21 cellular contexts compared by ENCODE assay signal in the genomic region with DNA sequence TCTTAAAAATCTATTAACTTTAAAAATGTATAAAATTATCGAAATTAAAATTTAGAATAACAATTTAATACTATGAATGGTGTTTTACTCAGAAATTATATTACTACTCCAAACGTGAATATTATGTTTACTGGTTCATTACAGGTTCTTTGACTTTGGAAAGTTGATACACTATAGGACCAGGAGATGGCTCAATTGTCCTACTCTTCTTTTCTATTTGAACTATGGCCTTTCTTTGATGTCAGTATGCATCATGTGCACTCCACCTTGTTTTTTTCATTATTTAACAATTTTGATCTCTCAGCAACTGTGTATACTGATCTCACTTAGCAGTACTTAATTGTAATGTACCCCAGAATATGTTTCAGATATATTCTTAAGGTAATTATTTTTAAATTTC.
A peak's percentile ranks its signal among the peaks of the same experiment; 100 is the strongest.
DNase-seq lines count a peak whose midpoint lies in the region; ATAC-seq and TF ChIP-seq lines count a peak whose summit lies in the region.
"Had no signal": no experiment of that assay in that cellular context is flagged by ENCODE, and none has a peak within 500 bp of the region (broad histone marks: within the 10 kb centered on the region; RNA-seq: fewer than 3 reads in every experiment).

No MANE protein-coding gene starts in this region.

- H4K91ac ChIP-seq in mesenchymal stem cell (ENCODE audit: low read length): no peak overlapping the region

- no peak overlapping the region for H3K9ac ChIP-seq in mesenchymal stem cell (ENCODE audit: low read length)
- H3K9ac ChIP-seq: BLaER1 treated with 17β-estradiol and CSF1 and Interleukin-3, amounts not matched to agents 10 nM and 100 nM had no signal

- peak; percentile 33 for DNase-seq in NCI-H748 (lab: John Stamatoyannopoulos, UW; ENCODE audit: unreplicated experiment)
- DNase-seq in NCI-H748 treated with DMSO at 0.1 percent for 48 hours (lab: John Stamatoyannopoulos, UW): no peak
- DNase-seq in HCEC 1CT: peak; percentile 47
- DNase-seq in NCI-H446 (lab: John Stamatoyannopoulos, UW): peak; percentile 40 to 71
- DNase-seq in foreskin keratinocyte: no peak
- no peak for DNase-seq in mesenchymal stem cell
- no peak for DNase-seq in ovary
- DNase-seq: activated CD4-positive, alpha-beta T cell treated with anti-CD3 and anti-CD28 coated beads for 1 hour; activated CD8-positive, alpha-beta T cell treated with anti-CD3 and anti-CD28 coated beads, Interleukin-2, amount 10 ng/mL, durations not matched to agents 7 days and 5 days; activated T-cell treated with anti-CD3 and anti-CD28 coated beads for 4 hours; amniotic stem cell; DND-41; GF-D8; Kasumi-1; NCI-H2029 treated with DMSO at 0.1 percent for 48 hours; stimulated activated naive B cell treated with anti-CD40 and anti-IgM and Interleukin-4, amounts not matched to agents 10 μg/mL and 1 μg/mL and 100 μg/mL, for 72 hours; T-helper 2 cell had no signal

- WGBS in mesenchymal stem cell: 71% methylated on average over 1 of the region's 2 CpGs
- WGBS in ovary, 3 donors: 54 to 72% (median 57%) methylated on average over 2 of the region's 2 CpGs

- no peak overlapping the region for H3K4ac ChIP-seq in mesenchymal stem cell (ENCODE audit: low read depth in 1 of 2, low read length in 2 of 2)

- no peak overlapping the region for H2BK15ac ChIP-seq in mesenchymal stem cell (ENCODE audit: low read depth, poor library complexity, severe bottlenecking)

- H2BK12ac ChIP-seq in mesenchymal stem cell (ENCODE audit: low read length in 2 of 2): no peak overlapping the region

- H2AFZ ChIP-seq in mesenchymal stem cell (ENCODE audit: low read depth, low read length): no peak overlapping the region

- H3K27me3 ChIP-seq in foreskin keratinocyte: no peaks in the 10 kb centered on the region
- no peaks in the 10 kb centered on the region for H3K27me3 ChIP-seq in mesenchymal stem cell (ENCODE audit: control insufficient read depth in 1 of 2, insufficient read depth in 1 of 2, low read length in 2 of 2)
- no peaks in the 10 kb centered on the region for H3K27me3 ChIP-seq in ovary
- H3K27me3 ChIP-seq: BLaER1 treated with 17β-estradiol and CSF1 and Interleukin-3, amounts not matched to agents 10 nM and 100 nM had no signal

- no peak for TF ChIP-seq POLR2A in ovary (IDR thresholded peaks at IDR 0.05)

- no peak for ATAC-seq in foreskin keratinocyte
- ATAC-seq in HG03095 (IDR thresholded peaks at IDR 0.05; ENCODE audit: unreplicated experiment): no peak
- ATAC-seq: activated CD8-positive, alpha-beta T cell treated with anti-CD3 and anti-CD28 coated beads, Interleukin-2, amount 10 ng/mL, durations not matched to agents 7 days and 5 days; esophagus mucosa; stimulated activated naive B cell treated with anti-CD40 and anti-IgM and Interleukin-4, amounts not matched to agents 10 μg/mL and 1 μg/mL and 100 μg/mL, for 72 hours had no signal

- H3K4me2 ChIP-seq in mesenchymal stem cell (ENCODE audit: low read length, poor library complexity, severe bottlenecking): no peak overlapping the region
- H3K4me2 ChIP-seq: BLaER1 treated with 17β-estradiol and CSF1 and Interleukin-3, amounts not matched to agents 10 nM and 100 nM had no signal

- no peak for TF ChIP-seq EP300 in ovary (IDR thresholded peaks at IDR 0.05)

- H3K14ac ChIP-seq in mesenchymal stem cell (ENCODE audit: low read length in 2 of 2): no peak overlapping the region

- H2AK5ac ChIP-seq in mesenchymal stem cell (ENCODE audit: low read length, severe bottlenecking): no peak overlapping the region

- H3K18ac ChIP-seq in mesenchymal stem cell (ENCODE audit: low read depth in 1 of 2, low read length in 2 of 2): no peak overlapping the region

- no peak overlapping the region for H2BK5ac ChIP-seq in mesenchymal stem cell (ENCODE audit: low read depth, low read length, poor library complexity, severe bottlenecking)

- H4K8ac ChIP-seq in mesenchymal stem cell (ENCODE audit: low read length): no peak overlapping the region

- H3K4me1 ChIP-seq in foreskin keratinocyte (no peaks in the 10 kb centered on the region), mesenchymal stem cell (ENCODE audit: control insufficient read depth, insufficient read depth, low read depth, low read length) (no peaks in the 10 kb centered on the region), ovary (ENCODE audit: insufficient read depth) (no peaks in the 10 kb centered on the region)
- H3K4me1 ChIP-seq: BLaER1 treated with 17β-estradiol and CSF1 and Interleukin-3, amounts not matched to agents 10 nM and 100 nM had no signal

- no peak overlapping the region for H3K4me3 ChIP-seq in mesenchymal stem cell (ENCODE audit: insufficient read depth in 1 of 2, low read depth in 1 of 2, low read length in 2 of 2)
- H3K4me3 ChIP-seq in ovary: no peak overlapping the region
- H3K4me3 ChIP-seq: BLaER1 treated with 17β-estradiol and CSF1 and Interleukin-3, amounts not matched to agents 10 nM and 100 nM; skin epidermis had no signal

- intact Hi-C loops in ovary (cut with DNase I): no loop called here

- H3K9me3 ChIP-seq in mesenchymal stem cell (ENCODE audit: control insufficient read depth, low read length): no peaks in the 10 kb centered on the region
- no peaks in the 10 kb centered on the region for H3K9me3 ChIP-seq in ovary
- H3K9me3 ChIP-seq: BLaER1 treated with 17β-estradiol and CSF1 and Interleukin-3, amounts not matched to agents 10 nM and 100 nM had no signal

- H3K23ac ChIP-seq in mesenchymal stem cell (ENCODE audit: low read length in 2 of 2): no peak overlapping the region

- no peak overlapping the region for H3K27ac ChIP-seq in foreskin keratinocyte
- no peak overlapping the region for H3K27ac ChIP-seq in mesenchymal stem cell (ENCODE audit: low read length, poor library complexity, severe bottlenecking)
- H3K27ac ChIP-seq in ovary: no peak overlapping the region
- H3K27ac ChIP-seq: BLaER1 treated with 17β-estradiol and CSF1 and Interleukin-3, amounts not matched to agents 10 nM and 100 nM; skin epidermis had no signal

- H3K36me3 ChIP-seq in mesenchymal stem cell (ENCODE audit: control insufficient read depth in 1 of 2, insufficient read depth in 2 of 2, low read depth in 1 of 2, low read length in 2 of 2) (no peaks in the 10 kb centered on the region), ovary (no peaks in the 10 kb centered on the region)
- H3K36me3 ChIP-seq: BLaER1 treated with 17β-estradiol and CSF1 and Interleukin-3, amounts not matched to agents 10 nM and 100 nM had no signal

- no peaks in the 10 kb centered on the region for H3K79me1 ChIP-seq in mesenchymal stem cell (replicated peaks; ENCODE audit: low read length, poor library complexity, severe bottlenecking)

- TF ChIP-seq CTCF in foreskin keratinocyte (conservative IDR thresholded peaks at IDR 0.05): peak; percentile 29
- no peak for TF ChIP-seq CTCF in ovary (IDR thresholded peaks at IDR 0.05)

- no peak overlapping the region for H2BK120ac ChIP-seq in mesenchymal stem cell (ENCODE audit: low read depth, low read length)

Comparison
In these comparisons a context has a peak if more than half of its experiments do, and no peak if none do; other contexts are left out.
1. DNase-seq: peak in NCI-H748 (single experiment), HCEC 1CT (single experiment) and NCI-H446 (2 of 2); none in NCI-H748 treated with DMSO at 0.1 percent for 48 hours (single experiment), foreskin keratinocyte (0 of 2), mesenchymal stem cell (single experiment) and ovary (0 of 5).